18 cellular contexts compared by ENCODE assay signal in the genomic region with DNA sequence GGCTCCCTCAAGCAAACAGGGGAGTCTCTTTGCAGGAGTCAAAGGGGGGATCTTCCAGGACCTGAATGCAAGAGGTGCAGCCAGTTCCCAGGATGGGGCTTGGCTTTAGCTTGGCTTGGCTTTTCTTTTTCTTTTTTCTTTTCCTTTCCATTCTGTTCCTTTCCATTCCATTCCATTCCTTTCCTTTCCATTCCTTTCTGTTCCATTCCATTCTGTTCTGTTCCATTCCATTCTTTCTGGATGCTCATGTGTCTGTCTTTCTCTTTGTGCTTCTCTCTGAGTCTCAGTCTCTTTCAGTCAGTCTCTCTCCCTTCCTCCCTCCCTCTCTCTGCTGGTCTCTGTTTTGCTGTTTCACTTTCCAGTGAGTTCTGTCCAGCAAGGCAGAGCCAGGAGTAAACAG.
"Had no signal": no experiment of that assay in that cellular context is flagged by ENCODE, and none has a peak within 500 bp of the region (broad histone marks: within the 10 kb centered on the region; RNA-seq: fewer than 3 reads in every experiment).

No MANE protein-coding gene starts in this region.

- H3K79me2 ChIP-seq: hepatocyte had no signal

- H3K36me3 ChIP-seq: neutrophil, stomach, uterus had no signal

- FAIRE-seq: colon had no signal

- H3K27ac ChIP-seq: hepatocyte, neutrophil, psoas muscle, stomach, uterus had no signal

- H3K27me3 ChIP-seq: neutrophil, uterus had no signal

- DNase-seq: dermis blood vessel endothelial cell; foreskin melanocyte; head of caudate nucleus; kidney glomerular epithelial cell; mammary epithelial cell; mucosa of descending colon; naive thymus-derived CD8-positive, alpha-beta T cell; psoas muscle; retina; stimulated activated naive CD4-positive, alpha-beta T cell; stomach; substantia nigra; uterus had no signal

- H3K36me3 Mint-ChIP-seq: naive thymus-derived CD8-positive, alpha-beta T cell; type B pancreatic cell had no signal

- H3K9me3 ChIP-seq: mucosa of descending colon, neutrophil, psoas muscle, stomach, uterus had no signal

- H3K4me1 ChIP-seq: psoas muscle, uterus had no signal

- H3K4me2 ChIP-seq: hepatocyte had no signal

- H3K4me3 ChIP-seq: hepatocyte, mucosa of descending colon, psoas muscle, stomach, uterus had no signal

- H3K27ac Mint-ChIP-seq: naive thymus-derived CD8-positive, alpha-beta T cell; type B pancreatic cell had no signal

- ATAC-seq: mucosa of descending colon; naive thymus-derived CD8-positive, alpha-beta T cell; psoas muscle; sciatic nerve had no signal

- H2AFZ ChIP-seq: hepatocyte had no signal

- H3K4me3 Mint-ChIP-seq: naive thymus-derived CD8-positive, alpha-beta T cell; type B pancreatic cell had no signal
